ENCODE assay signal across 15 cellular contexts in genomic region chr11:126838779-126839178, GRCh38.
A peak's percentile ranks its signal among the peaks of the same experiment; 100 is the strongest.
DNase-seq lines count a peak whose midpoint lies in the region; ATAC-seq, FAIRE-seq and TF ChIP-seq lines count a peak whose summit lies in the region.
"Had no signal": no experiment of that assay in that cellular context is flagged by ENCODE, and none has a peak within 500 bp of the region (broad histone marks: within the 10 kb centered on the region; RNA-seq: fewer than 3 reads in every experiment).

No MANE protein-coding gene starts in this region.

- H3K27ac Mint-ChIP-seq in astrocyte (ENCODE audit: unreplicated experiment) (peak overlapping the region; percentile 13), progenitor cell of endocrine pancreas (no peak overlapping the region)

- intact Hi-C loops in left lung (cut with DNase I), result no loop called here
- intact Hi-C loops in left cardiac atrium (cut with DNase I), result no loop called here

- H3K79me2 ChIP-seq in astrocyte (ENCODE audit: insufficient read depth, low read length) (no peaks in the 10 kb centered on the region), smooth muscle cell (ENCODE audit: low read depth) (no peaks in the 10 kb centered on the region), MM.1S (ENCODE audit: low read length) (no peaks in the 10 kb centered on the region)

- WGBS in smooth muscle cell (ENCODE audit: low lambda C conversion rate), result 80% methylated on average over 5 of the region's 5 CpGs

- H3K9ac ChIP-seq in astrocyte (ENCODE audit: low read length) (no peak overlapping the region), smooth muscle cell (ENCODE audit: low read depth) (no peak overlapping the region), MM.1S (ENCODE audit: low read length) (no peak overlapping the region)
- H3K9ac ChIP-seq: BLaER1 treated with 17β-estradiol and CSF1 and Interleukin-3, amounts not matched to agents 10 nM and 100 nM; GM23248 had no signal

- no peak for FAIRE-seq in astrocyte (lab: Jason Lieb, UNC)
- FAIRE-seq: GM18507 had no signal

- H3K36me3 ChIP-seq in astrocyte (ENCODE audit: insufficient read depth, low read length) (no peaks in the 10 kb centered on the region), left lung (no peaks in the 10 kb centered on the region), smooth muscle cell (ENCODE audit: low read depth) (no peaks in the 10 kb centered on the region), MM.1S (replicated peaks; ENCODE audit: insufficient read depth, low read length) (no peaks in the 10 kb centered on the region)
- H3K36me3 ChIP-seq: BLaER1 treated with 17β-estradiol and CSF1 and Interleukin-3, amounts not matched to agents 10 nM and 100 nM had no signal

- no peaks in the 10 kb centered on the region for H3K9me2 ChIP-seq in MM.1S (replicated peaks; ENCODE audit: insufficient read depth, low read length)

- H3K4me1 Mint-ChIP-seq in astrocyte (ENCODE audit: low read depth, unreplicated experiment), result peaks cover 43% of the 10 kb centered on the region
- peaks cover 10% of the 10 kb centered on the region for H3K4me1 Mint-ChIP-seq in progenitor cell of endocrine pancreas (ENCODE audit: low read depth)
- H3K4me1 Mint-ChIP-seq: CD4-positive, CD25-positive, alpha-beta regulatory T cell had no signal

- H3K4me2 ChIP-seq in astrocyte (ENCODE audit: low read length), result no peak overlapping the region
- H3K4me2 ChIP-seq in smooth muscle cell, result no peak overlapping the region
- no peak overlapping the region for H3K4me2 ChIP-seq in MM.1S (ENCODE audit: low read depth, low read length)
- H3K4me2 ChIP-seq: BLaER1 treated with 17β-estradiol and CSF1 and Interleukin-3, amounts not matched to agents 10 nM and 100 nM had no signal

- H3K27me3 ChIP-seq in astrocyte (ENCODE audit: insufficient read depth, low read length) (no peaks in the 10 kb centered on the region), left lung (no peaks in the 10 kb centered on the region), smooth muscle cell (ENCODE audit: low read depth) (no peaks in the 10 kb centered on the region), MM.1S (replicated peaks; ENCODE audit: insufficient read depth, low read length) (no peaks in the 10 kb centered on the region)
- H3K27me3 ChIP-seq: BLaER1 treated with 17β-estradiol and CSF1 and Interleukin-3, amounts not matched to agents 10 nM and 100 nM had no signal

- no peak overlapping the region for H3K4me3 ChIP-seq in astrocyte (ENCODE audit: insufficient read depth, low read depth, low read length)
- H3K4me3 ChIP-seq in left lung, result no peak overlapping the region
- no peak overlapping the region for H3K4me3 ChIP-seq in smooth muscle cell
- no peak overlapping the region for H3K4me3 ChIP-seq in MM.1S (ENCODE audit: low read length)
- H3K4me3 ChIP-seq: BLaER1 treated with 17β-estradiol and CSF1 and Interleukin-3, amounts not matched to agents 10 nM and 100 nM; GM23248 had no signal

- H3K27me3 Mint-ChIP-seq in astrocyte (ENCODE audit: low read depth, unreplicated experiment) (no peaks in the 10 kb centered on the region), progenitor cell of endocrine pancreas (peaks cover 43% of the 10 kb centered on the region)

- H3K27ac ChIP-seq in astrocyte (ENCODE audit: low read depth, low read length) (no peak overlapping the region), left lung (no peak overlapping the region), smooth muscle cell (ENCODE audit: low read depth) (peak overlapping the region; percentile 79), MM.1S (ENCODE audit: low read length) (no peak overlapping the region)
- H3K27ac ChIP-seq: BLaER1 treated with 17β-estradiol and CSF1 and Interleukin-3, amounts not matched to agents 10 nM and 100 nM; GM23248 had no signal

- TF ChIP-seq CTCF in astrocyte (IDR thresholded peaks at IDR 0.05; ENCODE audit: insufficient read depth, low read depth, low read length) (no peak), left lung (IDR thresholded peaks at IDR 0.05) (no peak), smooth muscle cell (IDR thresholded peaks at IDR 0.05; ENCODE audit: borderline replicate concordance, insufficient read depth, poor library complexity, severe bottlenecking) (no peak), progenitor cell of endocrine pancreas (IDR thresholded peaks at IDR 0.05; ENCODE audit: unreplicated experiment) (no peak), MM.1S (IDR thresholded peaks at IDR 0.05; ENCODE audit: low read length) (no peak)

- H3K4me1 ChIP-seq in astrocyte (ENCODE audit: insufficient read depth, low read length) (peaks cover 15% of the 10 kb centered on the region), left lung (peaks cover 0 to 3% of the 10 kb centered on the region in 2 donors), smooth muscle cell (ENCODE audit: low read depth) (peaks cover 3% of the 10 kb centered on the region), MM.1S (ENCODE audit: low read length) (no peaks in the 10 kb centered on the region)

- H3K4me3 Mint-ChIP-seq in astrocyte (ENCODE audit: unreplicated experiment) (no peak overlapping the region), progenitor cell of endocrine pancreas (ENCODE audit: low read depth) (no peak overlapping the region)
- H3K4me3 Mint-ChIP-seq: CD4-positive, CD25-positive, alpha-beta regulatory T cell had no signal

- H3F3A ChIP-seq in smooth muscle cell (ENCODE audit: low read depth) (peaks cover 10% of the 10 kb centered on the region), MM.1S (ENCODE audit: insufficient read depth, low read length) (no peaks in the 10 kb centered on the region)

- no peak overlapping the region for H2AFZ ChIP-seq in astrocyte (ENCODE audit: low read depth, low read length)
- H2AFZ ChIP-seq in smooth muscle cell (ENCODE audit: low read depth), result no peak overlapping the region
- no peak overlapping the region for H2AFZ ChIP-seq in MM.1S (ENCODE audit: low read length)
- H2AFZ ChIP-seq: GM23248 had no signal

- ATAC-seq in left lung, result peak; percentile 72
- ATAC-seq in left cardiac atrium, result no peak

- H4K20me1 ChIP-seq in astrocyte (ENCODE audit: insufficient read depth, low read length) (no peaks in the 10 kb centered on the region), smooth muscle cell (ENCODE audit: low read depth) (no peaks in the 10 kb centered on the region), MM.1S (ENCODE audit: insufficient read depth, low read length) (no peaks in the 10 kb centered on the region)
- H4K20me1 ChIP-seq: BLaER1 treated with 17β-estradiol and CSF1 and Interleukin-3, amounts not matched to agents 10 nM and 100 nM had no signal

- DNase-seq in ELF-1 (ENCODE audit: low read depth, low spot score), result peak; percentile 24
- no peak for DNase-seq in astrocyte (ENCODE audit: low read depth)
- DNase-seq in left lung, result no peak
- DNase-seq in smooth muscle cell (lab: John Stamatoyannopoulos, UW; ENCODE audit: unreplicated experiment), result no peak
- no peak for DNase-seq in progenitor cell of endocrine pancreas (ENCODE audit: low spot score, unreplicated experiment)
- no peak for DNase-seq in MM.1S
- DNase-seq in activated CD8-positive, alpha-beta memory T cell treated with anti-CD3 and anti-CD28 coated beads, Interleukin-2, amount 50 U/mL, for 4 hours, result no peak
- no peak for DNase-seq in left cardiac atrium
- DNase-seq: ACHN; CD4-positive, CD25-positive, alpha-beta regulatory T cell; DMS53; GM23248; H7 had no signal

- H3K36me3 Mint-ChIP-seq in astrocyte (ENCODE audit: low read depth, unreplicated experiment) (peaks cover 3% of the 10 kb centered on the region), progenitor cell of endocrine pancreas (ENCODE audit: insufficient read depth) (no peaks in the 10 kb centered on the region)
- H3K36me3 Mint-ChIP-seq: CD4-positive, CD25-positive, alpha-beta regulatory T cell had no signal

- no peaks in the 10 kb centered on the region for H3K9me3 ChIP-seq in astrocyte (ENCODE audit: insufficient read depth, low read depth, low read length)
- no peaks in the 10 kb centered on the region for H3K9me3 ChIP-seq in left lung
- no peaks in the 10 kb centered on the region for H3K9me3 ChIP-seq in smooth muscle cell (replicated peaks; ENCODE audit: low read depth)
- no peaks in the 10 kb centered on the region for H3K9me3 ChIP-seq in MM.1S (replicated peaks; ENCODE audit: insufficient read depth, low read length)

- H3K9me3 Mint-ChIP-seq in astrocyte (ENCODE audit: unreplicated experiment), result no peaks in the 10 kb centered on the region
- H3K9me3 Mint-ChIP-seq in progenitor cell of endocrine pancreas (ENCODE audit: low read depth), result no peaks in the 10 kb centered on the region
